Comparison of ENCODE assay signal across 34 cellular contexts in the genomic region with DNA sequence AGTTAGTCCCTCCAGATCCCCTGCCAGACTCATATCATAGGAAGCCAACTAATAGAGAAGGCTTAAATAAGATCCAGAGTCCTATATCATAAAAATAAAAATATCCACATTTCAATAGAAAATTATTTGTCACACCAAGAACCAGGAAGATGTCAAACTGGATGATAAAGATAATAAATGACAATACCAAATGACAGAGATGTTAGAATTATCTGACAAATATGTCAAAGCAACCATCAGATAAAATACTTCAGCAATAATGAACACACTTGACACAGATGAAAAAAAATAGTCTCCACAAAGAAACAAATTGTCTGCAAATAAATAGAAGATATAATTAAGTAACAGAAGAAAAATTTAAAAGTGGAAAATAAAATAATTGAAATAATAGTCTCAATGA.
"Had no signal": no experiment of that assay in that cellular context is flagged by ENCODE, and none has a peak within 500 bp of the region (broad histone marks: within the 10 kb centered on the region; RNA-seq: fewer than 3 reads in every experiment).

No MANE protein-coding gene starts in this region.

- FAIRE-seq: astrocyte, bronchial epithelial cell had no signal

- H3K27me3 ChIP-seq: adrenal gland, ascending aorta, body of pancreas, brain microvascular endothelial cell, breast epithelium, cardiac muscle cell had no signal

- H3K4me1 ChIP-seq: adrenal gland, ascending aorta, body of pancreas, breast epithelium had no signal

- ATAC-seq: activated naive CD4-positive, alpha-beta T cell treated with anti-CD3 and anti-CD28 coated beads, Interleukin-2, amount 50 U/mL, for 72 hours; activated naive CD8-positive, alpha-beta T cell treated with anti-CD3 and anti-CD28 coated beads, Interleukin-2, amount 50 U/mL, for 24 hours; activated T-cell treated with anti-CD3 and anti-CD28 coated beads, Interleukin-2, amount 50 U/mL, for 4 hours; activated T-cell treated with anti-CD3 and anti-CD28 coated beads, Interleukin-2, amount 50 U/mL, for 72 hours; activated T-helper 17 cell treated with anti-CD3 and anti-CD28 coated beads, Interleukin-2, amount 50 U/mL, for 72 hours; body of pancreas had no signal

- H3K9me3 ChIP-seq: adrenal gland, ascending aorta, body of pancreas, breast epithelium had no signal

- H3K4me3 ChIP-seq: adrenal gland, ascending aorta, body of pancreas, breast epithelium, cardiac muscle cell had no signal

- H3K27ac ChIP-seq: adrenal gland, ascending aorta, body of pancreas, brain microvascular endothelial cell, breast epithelium, cardiac muscle cell had no signal

- DNase-seq: activated effector memory CD4-positive, alpha-beta T cell treated with anti-CD3 and anti-CD28 coated beads, Interleukin-2, amount 50 U/mL, for 16 hours; activated effector memory CD4-positive, alpha-beta T cell treated with Interleukin-2 at 50 U/mL for 16 hours; activated gamma-delta T cell; activated gamma-delta T cell treated with Interleukin-2 at 50 U/mL for 16 hours; activated naive CD4-positive, alpha-beta T cell; activated naive CD4-positive, alpha-beta T cell treated with anti-CD3 and anti-CD28 coated beads for 36 hours; activated naive CD4-positive, alpha-beta T cell treated with anti-CD3 and anti-CD28 coated beads, Interleukin-2, amount 10 ng/mL, durations not matched to agents 7 days and 5 days; activated naive CD4-positive, alpha-beta T cell treated with anti-CD3 and anti-CD28 coated beads, Interleukin-2, amount 50 U/mL, for 16 hours; activated naive CD4-positive, alpha-beta T cell treated with Interleukin-2 at 50 U/mL for 16 hours; activated naive CD8-positive, alpha-beta T cell treated with anti-CD3 and anti-CD28 coated beads for 36 hours; activated naive CD8-positive, alpha-beta T cell treated with anti-CD3 and anti-CD28 coated beads, Interleukin-2, amount 10 ng/mL, durations not matched to agents 7 days and 5 days; activated naive CD8-positive, alpha-beta T cell treated with anti-CD3 and anti-CD28 coated beads, Interleukin-2, amount 50 U/mL, for 24 hours; activated T-cell treated with anti-CD3 and anti-CD28 coated beads, Interleukin-2, amount 50 U/mL, for 1 hour; activated T-cell treated with anti-CD3 and anti-CD28 coated beads, Interleukin-2, amount 50 U/mL, for 24 hours; activated T-cell treated with anti-CD3 and anti-CD28 coated beads, Interleukin-2, amount 50 U/mL, for 4 hours; activated T-cell treated with anti-CD3 and anti-CD28 coated beads, Interleukin-2, amount 50 U/mL, for 48 hours; activated T-cell treated with anti-CD3 and anti-CD28 coated beads, Interleukin-2, amount 50 U/mL, for 72 hours; adrenal gland; amniotic stem cell; amygdala; anterior cingulate cortex; aorta; body of pancreas; brain microvascular endothelial cell; caudate nucleus; central memory CD4-positive, alpha-beta T cell; cerebellar nuclear complex had no signal

- H3K36me3 ChIP-seq: adrenal gland, ascending aorta, brain microvascular endothelial cell, breast epithelium, cardiac muscle cell had no signal
